30 cellular contexts compared by ENCODE assay signal in the genomic region with DNA sequence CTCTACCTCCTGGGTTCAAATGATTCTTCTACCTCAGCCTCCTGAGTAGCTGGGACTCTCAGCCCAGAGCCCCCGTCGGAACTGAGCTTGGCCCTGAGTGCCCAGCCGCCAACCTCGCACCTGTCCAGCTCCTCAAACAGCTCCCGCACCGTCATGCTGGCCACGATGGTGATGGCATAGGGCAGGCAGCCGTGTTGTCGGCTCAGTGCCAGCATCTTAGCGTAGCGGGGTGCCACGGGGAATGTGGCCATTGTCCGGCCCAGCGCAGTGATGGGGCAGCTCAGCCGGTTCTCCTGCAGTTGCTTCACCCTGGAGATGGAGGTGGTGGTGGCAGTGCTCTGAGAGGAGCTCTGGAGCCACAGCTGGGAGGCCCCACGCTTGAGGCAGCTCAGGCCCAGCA.
"Had no signal": no experiment of that assay in that cellular context is flagged by ENCODE, and none has a peak within 500 bp of the region (broad histone marks: within the 10 kb centered on the region; RNA-seq: fewer than 3 reads in every experiment).

No MANE protein-coding gene starts in this region.

- H3K9ac ChIP-seq: KMS-11 had no signal

- H3K27ac ChIP-seq: ascending aorta, cardiac muscle cell, KMS-11, PC-9, SJSA1, WERI-Rb-1 had no signal

- H3K4me3 Mint-ChIP-seq: activated CD4-positive, alpha-beta T cell treated with anti-CD3 and anti-CD28 coated beads, Interleukin-2, amount 10 ng/mL, durations not matched to agents 24 days and 14 days; activated CD8-positive, alpha-beta T cell treated with anti-CD3 and anti-CD28 coated beads, Interleukin-2, amount 10 ng/mL, durations not matched to agents 7 days and 5 days; activated naive CD4-positive, alpha-beta T cell treated with anti-CD3 and anti-CD28 coated beads, Interleukin-2, amount 50 U/mL, for 24 hours; activated naive CD8-positive, alpha-beta T cell treated with anti-CD3 and anti-CD28 coated beads, Interleukin-2, amount 10 ng/mL, durations not matched to agents 7 days and 5 days; activated T-cell treated with anti-CD3 and anti-CD28 coated beads, Interleukin-2, amount 50 U/mL, for 24 hours; central memory CD8-positive, alpha-beta T cell had no signal

- H3K9me3 Mint-ChIP-seq: activated CD4-positive, alpha-beta T cell treated with anti-CD3 and anti-CD28 coated beads, Interleukin-2, amount 10 ng/mL, durations not matched to agents 24 days and 14 days; activated naive CD4-positive, alpha-beta T cell treated with anti-CD3 and anti-CD28 coated beads, Interleukin-2, amount 50 U/mL, for 24 hours; activated naive CD8-positive, alpha-beta T cell treated with anti-CD3 and anti-CD28 coated beads, Interleukin-2, amount 10 ng/mL, durations not matched to agents 7 days and 5 days; activated T-cell treated with anti-CD3 and anti-CD28 coated beads, Interleukin-2, amount 50 U/mL, for 24 hours; activated T-helper 2 cell treated with anti-CD3 and anti-CD28 coated beads, Interferon-gamma antibody, Interleukin-2, Interleukin-4, amounts not matched to agents 10 μg/mL and 5 μg/mL and 100 μg/mL, durations not matched to agents 14 hours and 24 hours and 36 hours; central memory CD8-positive, alpha-beta T cell had no signal

- H3K27me3 Mint-ChIP-seq: activated CD4-positive, alpha-beta T cell treated with anti-CD3 and anti-CD28 coated beads, Interleukin-2, amount 10 ng/mL, durations not matched to agents 24 days and 14 days; activated naive CD4-positive, alpha-beta T cell treated with anti-CD3 and anti-CD28 coated beads, Interleukin-2, amount 50 U/mL, for 24 hours; activated naive CD8-positive, alpha-beta T cell treated with anti-CD3 and anti-CD28 coated beads, Interleukin-2, amount 10 ng/mL, durations not matched to agents 7 days and 5 days; activated T-cell treated with anti-CD3 and anti-CD28 coated beads, Interleukin-2, amount 50 U/mL, for 24 hours; central memory CD8-positive, alpha-beta T cell had no signal

- H3K9me3 ChIP-seq: ascending aorta, SJSA1 had no signal

- H3K27ac Mint-ChIP-seq: activated CD4-positive, alpha-beta T cell treated with anti-CD3 and anti-CD28 coated beads, Interleukin-2, amount 10 ng/mL, durations not matched to agents 24 days and 14 days; activated CD8-positive, alpha-beta T cell treated with anti-CD3 and anti-CD28 coated beads, Interleukin-2, amount 10 ng/mL, durations not matched to agents 7 days and 5 days; activated naive CD4-positive, alpha-beta T cell treated with anti-CD3 and anti-CD28 coated beads, Interleukin-2, amount 50 U/mL, for 24 hours; activated naive CD8-positive, alpha-beta T cell treated with anti-CD3 and anti-CD28 coated beads, Interleukin-2, amount 10 ng/mL, durations not matched to agents 7 days and 5 days; activated T-cell treated with anti-CD3 and anti-CD28 coated beads, Interleukin-2, amount 50 U/mL, for 24 hours; activated T-helper 2 cell treated with anti-CD3 and anti-CD28 coated beads, Interferon-gamma antibody, Interleukin-2, Interleukin-4, amounts not matched to agents 10 μg/mL and 5 μg/mL and 100 μg/mL, durations not matched to agents 14 hours and 24 hours and 36 hours had no signal

- H3K4me2 ChIP-seq: KMS-11, PC-9 had no signal

- ATAC-seq: activated CD8-positive, alpha-beta T cell treated with anti-CD3 and anti-CD28 coated beads, Interleukin-2, amount 10 ng/mL, durations not matched to agents 7 days and 5 days had no signal

- DNase-seq: activated CD4-positive, alpha-beta T cell treated with anti-CD3 and anti-CD28 coated beads, Interleukin-2, amount 10 ng/mL, durations not matched to agents 24 days and 14 days; activated CD4-positive, alpha-beta T cell treated with anti-CD3 and anti-CD28 coated beads, Interleukin-2, amount 50 U/mL, for 4 hours; activated CD8-positive, alpha-beta T cell treated with anti-CD3 and anti-CD28 coated beads, Interleukin-2, amount 10 ng/mL, durations not matched to agents 7 days and 5 days; activated gamma-delta T cell; activated naive CD4-positive, alpha-beta T cell treated with Interleukin-2 at 50 U/mL for 16 hours; activated naive CD8-positive, alpha-beta T cell treated with anti-CD3 and anti-CD28 coated beads, Interleukin-2, amount 10 ng/mL, durations not matched to agents 7 days and 5 days; activated T-cell treated with anti-CD3 and anti-CD28 coated beads, Interleukin-2, amount 50 U/mL, for 24 hours; amygdala; MM.1S; MV-4-11; NCI-H1092; NCI-H1436 treated with DMSO at 0.1 percent for 48 hours; NCI-H1694 treated with DMSO at 0.1 percent for 48 hours; NCI-H2029; NCI-H345; NCI-H510A; NCI-H526; NCI-H748 treated with DMSO at 0.1 percent for 48 hours; PC-9; SHP77 treated with DMSO at 0.1 percent for 48 hours; SW 1271; T1000; WERI-Rb-1 had no signal

- H3K4me1 ChIP-seq: ascending aorta, SJSA1 had no signal

- H3K4me3 ChIP-seq: ascending aorta, cardiac muscle cell, PC-9, SJSA1 had no signal

- H3K27me3 ChIP-seq: ascending aorta, cardiac muscle cell, SJSA1 had no signal

- H3K4me1 Mint-ChIP-seq: activated CD4-positive, alpha-beta T cell treated with anti-CD3 and anti-CD28 coated beads, Interleukin-2, amount 10 ng/mL, durations not matched to agents 24 days and 14 days; activated naive CD4-positive, alpha-beta T cell treated with anti-CD3 and anti-CD28 coated beads, Interleukin-2, amount 50 U/mL, for 24 hours; activated naive CD8-positive, alpha-beta T cell treated with anti-CD3 and anti-CD28 coated beads, Interleukin-2, amount 10 ng/mL, durations not matched to agents 7 days and 5 days; central memory CD8-positive, alpha-beta T cell had no signal

- H2AFZ ChIP-seq: PC-9 had no signal
